20 cellular contexts compared by ENCODE assay signal in the genomic region with DNA sequence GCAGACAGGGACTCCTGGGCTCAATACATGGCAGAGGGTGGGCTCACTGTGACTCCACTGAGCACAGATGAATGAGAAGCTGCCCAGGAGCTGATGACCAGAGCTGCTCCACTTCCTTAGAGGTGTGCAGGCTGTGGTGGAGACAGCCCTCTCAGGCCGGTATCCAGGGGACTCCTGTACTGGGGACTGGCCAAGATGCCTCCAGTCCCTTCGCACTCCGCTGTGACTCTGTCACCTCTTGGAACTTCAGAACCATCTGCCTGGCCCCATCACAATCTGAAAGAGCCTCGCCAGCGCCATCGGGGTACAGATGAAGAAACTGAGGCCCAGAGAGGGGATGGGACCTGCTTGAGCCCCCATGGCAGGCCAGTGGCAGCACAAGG.
A peak's percentile ranks its signal among the peaks of the same experiment; 100 is the strongest.
DNase-seq lines count a peak whose midpoint lies in the region; ATAC-seq and TF ChIP-seq lines count a peak whose summit lies in the region.
"Had no signal": no experiment of that assay in that cellular context is flagged by ENCODE, and none has a peak within 500 bp of the region (broad histone marks: within the 10 kb centered on the region; RNA-seq: fewer than 3 reads in every experiment).

No MANE protein-coding gene starts in this region.

- H3K27me3 Mint-ChIP-seq in type B pancreatic cell, result no peaks in the 10 kb centered on the region
- H3K27me3 Mint-ChIP-seq: CD4-positive, alpha-beta memory T cell had no signal

- H3K4me3 Mint-ChIP-seq in type B pancreatic cell, result no peak overlapping the region
- H3K4me3 Mint-ChIP-seq: CD4-positive, alpha-beta memory T cell had no signal

- TF ChIP-seq POLR2A in sigmoid colon (IDR thresholded peaks at IDR 0.05), result no peak

- no peak for TF ChIP-seq EP300 in sigmoid colon (IDR thresholded peaks at IDR 0.05)

- H3K27me3 ChIP-seq in sigmoid colon, result no peaks in the 10 kb centered on the region
- H3K27me3 ChIP-seq: BLaER1, SJSA1 had no signal

- WGBS in sigmoid colon, 2 donors, result 98 to 99% methylated on average over 6 of the region's 6 CpGs

- no peak overlapping the region for H3K27ac Mint-ChIP-seq in type B pancreatic cell
- H3K27ac Mint-ChIP-seq: CD4-positive, alpha-beta memory T cell had no signal

- ATAC-seq in left cardiac atrium (no peak), GM21717 (IDR thresholded peaks at IDR 0.05; ENCODE audit: unreplicated experiment) (no peak)
- ATAC-seq: PC-3 had no signal

- intact Hi-C loops in left cardiac atrium (cut with DNase I) (no loop called here), cardiac septum (cut with DNase I) (no loop called here), sigmoid colon (cut with DNase I) (no loop called here)

- H3K9me3 ChIP-seq in sigmoid colon, result no peaks in the 10 kb centered on the region
- H3K9me3 ChIP-seq: BLaER1, SJSA1 had no signal

- DNase-seq in left cardiac atrium (peak; percentile 8), cardiac septum (ENCODE audit: low spot score) (no peak), islet precursor cell (peak; percentile 46), sigmoid colon (peak; percentile 56), NCI-H526 (lab: John Stamatoyannopoulos, UW) (no peak), type B pancreatic cell (ENCODE audit: extremely low spot score, unreplicated experiment) (no peak)
- DNase-seq: CD4-positive, alpha-beta memory T cell; DMS153; GDM1; HFFc6; KBM-7; NCI-H1105 treated with DMSO at 0.1 percent for 48 hours; NCI-H1694; NCI-H2081 treated with DMSO at 0.1 percent for 48 hours; NCI-H2227 treated with DMSO at 0.1 percent for 48 hours; NCI-H524; PC-3 had no signal

- H3K36me3 ChIP-seq in sigmoid colon, result no peaks in the 10 kb centered on the region
- H3K36me3 ChIP-seq: BLaER1, SJSA1 had no signal

- TF ChIP-seq CTCF in sigmoid colon (IDR thresholded peaks at IDR 0.05), result no peak
- TF ChIP-seq CTCF in type B pancreatic cell (conservative IDR thresholded peaks at IDR 0.05), result no peak

- H3K4me3 ChIP-seq in sigmoid colon, result no peak overlapping the region
- H3K4me3 ChIP-seq: BLaER1, SJSA1 had no signal

- H3K4me1 ChIP-seq in sigmoid colon, result peaks cover 0 to 42% (median 39%) of the 10 kb centered on the region in 4 donors

- H3K36me3 Mint-ChIP-seq in type B pancreatic cell, result no peaks in the 10 kb centered on the region

- H3K4me1 Mint-ChIP-seq in type B pancreatic cell (ENCODE audit: unreplicated experiment), result peaks cover 9% of the 10 kb centered on the region

- no peak overlapping the region for H3K27ac ChIP-seq in sigmoid colon
- H3K27ac ChIP-seq: BLaER1, SJSA1 had no signal

- no peaks in the 10 kb centered on the region for H3K9me3 Mint-ChIP-seq in type B pancreatic cell
- H3K9me3 Mint-ChIP-seq: HFFc6 had no signal

Comparison
In these comparisons a context has a peak if more than half of its experiments do, and no peak if none do; other contexts are left out.
1. DNase-seq: peak in left cardiac atrium (single experiment), islet precursor cell (single experiment) and sigmoid colon (single experiment); none in cardiac septum (single experiment), NCI-H526 (0 of 2) and type B pancreatic cell (single experiment).